ENCODE assay signal across 9 cellular contexts in genomic region chr17:81910840-81911276, GRCh38. TPM values are rescaled to one million over a fixed set of nuclear protein-coding genes. Genes with fewer than 3 reads are reported as not detected.
A peak's percentile ranks its signal among the peaks of the same experiment; 100 is the strongest.
DNase-seq lines count a peak whose midpoint lies in the region; TF ChIP-seq lines count a peak whose summit lies in the region.
"Had no signal": no experiment of that assay in that cellular context is flagged by ENCODE, and none has a peak within 500 bp of the region (broad histone marks: within the 10 kb centered on the region; RNA-seq: fewer than 3 reads in every experiment).

No MANE protein-coding gene starts in this region.

- DNase-seq in DMS53 (lab: John Stamatoyannopoulos, UW), result peak; percentile 67
- no peak for DNase-seq in DMS53 treated with DMSO at 0.1 percent for 48 hours (lab: John Stamatoyannopoulos, UW; ENCODE audit: unreplicated experiment)
- no peak for DNase-seq in H9
- no peak for DNase-seq in epithelial cell of esophagus (ENCODE audit: low read depth)
- DNase-seq in GM03348 (ENCODE audit: low spot score), result no peak
- DNase-seq in DMS153 treated with DMSO at 0.1 percent for 48 hours (lab: John Stamatoyannopoulos, UW; ENCODE audit: unreplicated experiment), result no peak

- no peak overlapping the region for H3K4ac ChIP-seq in H9 (ENCODE audit: low read depth, low read length)

- no peaks in the 10 kb centered on the region for H3K27me3 ChIP-seq in H9 (ENCODE audit: insufficient read depth, low read length)
- no peaks in the 10 kb centered on the region for H3K27me3 ChIP-seq in OCI-LY3 (ENCODE audit: low read depth, low read length)
- peaks cover 4% of the 10 kb centered on the region for H3K27me3 ChIP-seq in neutrophil

- H2AFZ ChIP-seq in H9 (ENCODE audit: low read length) (no peak overlapping the region), OCI-LY3 (ENCODE audit: low read depth, low read length) (no peak overlapping the region)

- peak overlapping the region; percentile 96 for H3K4me3 ChIP-seq in OCI-LY3 (ENCODE audit: low read length)
- H3K4me3 ChIP-seq in epithelial cell of esophagus (ENCODE audit: low read length), result peak overlapping the region; percentile 66
- H3K4me3 ChIP-seq in neutrophil (ENCODE audit: low read depth in 1 of 2, low read length in 1 of 2), result peak overlapping the region; percentile 70 to 76

- H3T11ph ChIP-seq in H9 (ENCODE audit: low read length), result no peak overlapping the region

- H3K36me3 Mint-ChIP-seq in H9 (ENCODE audit: insufficient read depth in 1 of 3, low read depth in 3 of 3), result peaks cover 15 to 41% (median 34%) of the 10 kb centered on the region in 3 experiments; a peak in 6 of 7 replicates
- H3K36me3 Mint-ChIP-seq: activated naive CD4-positive, alpha-beta T cell treated with anti-CD3 and anti-CD28 coated beads, Interleukin-2, amount 50 U/mL, for 72 hours had no signal

- no peak overlapping the region for H3K27ac ChIP-seq in H9 (ENCODE audit: insufficient read length, low read depth, low read length)
- no peak overlapping the region for H3K27ac ChIP-seq in OCI-LY3 (ENCODE audit: low read length)
- H3K27ac ChIP-seq in neutrophil, result peak overlapping the region; percentile 36

- H4K8ac ChIP-seq in H9 (replicated peaks; ENCODE audit: insufficient read length, low read depth, low read length), result no peak overlapping the region

- no CpG with 5 or more reads among the region's 55 CpGs for WGBS in H9 (ENCODE audit: extremely low coverage, insufficient read length, low lambda C conversion rate)

- peak overlapping the region; percentile 79 to 92 for H3K4me3 Mint-ChIP-seq in H9

- H2AK5ac ChIP-seq in H9 (ENCODE audit: insufficient read length, low read length), result no peak overlapping the region

- H3K14ac ChIP-seq in H9 (ENCODE audit: insufficient read depth, low read length), result no peak overlapping the region

- no peak overlapping the region for H2BK5ac ChIP-seq in H9 (ENCODE audit: insufficient read length, low read length)

- TF ChIP-seq CTCF in H9 (conservative IDR thresholded peaks at IDR 0.05), result no peak
- TF ChIP-seq CTCF in OCI-LY3 (IDR thresholded peaks at IDR 0.05; ENCODE audit: low read depth, low read length), result no peak
- TF ChIP-seq CTCF in epithelial cell of esophagus (IDR thresholded peaks at IDR 0.05; ENCODE audit: insufficient read depth, low read depth, low read length, missing control alignments), result no peak
- TF ChIP-seq CTCF in neutrophil (IDR thresholded peaks at IDR 0.05), result no peak

- no peak overlapping the region for H3K56ac ChIP-seq in H9 (ENCODE audit: insufficient read length, low read depth, low read length)

- no peak overlapping the region for H2BK120ac ChIP-seq in H9 (ENCODE audit: low read depth, low read length, poor library complexity, severe bottlenecking)

- H2BK12ac ChIP-seq in H9 (ENCODE audit: insufficient read length, low read depth, low read length), result no peak overlapping the region

- no peak overlapping the region; the same call in 1 of the 2 replicates for H2BK15ac ChIP-seq in H9 (ENCODE audit: low read depth, low read length)

- H3K79me1 ChIP-seq in H9 (ENCODE audit: insufficient read depth, low read depth, low read length, poor library complexity, severe bottlenecking), result no peaks in the 10 kb centered on the region

- no peaks in the 10 kb centered on the region for H4K20me1 ChIP-seq in H9 (ENCODE audit: control insufficient read depth, insufficient read depth, insufficient read length)
- H4K20me1 ChIP-seq in OCI-LY3 (ENCODE audit: insufficient read depth, low read length), result 0 out of 2 replicates have a peak, but pooled peaks cover 4% of the 10 kb centered on the region

- no peak overlapping the region for H3K23ac ChIP-seq in H9 (ENCODE audit: insufficient read length, low read depth, low read length)

- H3K27me3 Mint-ChIP-seq in H9 (ENCODE audit: low read depth), result no peaks in the 10 kb centered on the region

- H3K79me2 ChIP-seq in H9 (ENCODE audit: insufficient read depth, low read length) (no peaks in the 10 kb centered on the region), OCI-LY3 (ENCODE audit: low read length) (peaks cover 12% of the 10 kb centered on the region; the same call in 1 of the 2 replicates)

- H3K4me1 Mint-ChIP-seq in H9, result peaks cover 0 to 2% of the 10 kb centered on the region in 2 experiments; a peak in 2 of 4 replicates

- no peak overlapping the region for H4K5ac ChIP-seq in H9 (ENCODE audit: insufficient read length, low read depth, low read length)

- H3K23me2 ChIP-seq in H9 (ENCODE audit: insufficient read length, low read depth, low read length, poor library complexity, severe bottlenecking), result peaks cover 6% of the 10 kb centered on the region

- H3K4me2 ChIP-seq in H9 (ENCODE audit: insufficient read depth, insufficient read length, low read length) (peak overlapping the region; percentile 48), OCI-LY3 (ENCODE audit: low read length) (peak overlapping the region; percentile 91)

- no peak overlapping the region for H4K91ac ChIP-seq in H9 (ENCODE audit: insufficient read length, low read depth, low read length)

- no peaks in the 10 kb centered on the region for H3K9me3 Mint-ChIP-seq in H9
- H3K9me3 Mint-ChIP-seq: activated naive CD4-positive, alpha-beta T cell treated with anti-CD3 and anti-CD28 coated beads, Interleukin-2, amount 50 U/mL, for 72 hours had no signal

- H2BK20ac ChIP-seq in H9 (ENCODE audit: low read depth, low read length, poor library complexity, severe bottlenecking), result no peak overlapping the region

- H3K9ac ChIP-seq in H9 (ENCODE audit: extremely low read depth, insufficient read length, low read length) (peak overlapping the region; percentile 1), OCI-LY3 (ENCODE audit: low read length) (peak overlapping the region; percentile 76)

- H3K18ac ChIP-seq in H9 (ENCODE audit: insufficient read length, low read depth, low read length), result no peak overlapping the region

- H3K36me3 ChIP-seq in OCI-LY3 (replicated peaks; ENCODE audit: low read depth, low read length), result peaks cover 30% of the 10 kb centered on the region
- peaks cover 42% of the 10 kb centered on the region for H3K36me3 ChIP-seq in neutrophil

- no peaks in the 10 kb centered on the region for H3K9me3 ChIP-seq in H9 (ENCODE audit: control insufficient read depth, low read depth, low read length)
- no peaks in the 10 kb centered on the region for H3K9me3 ChIP-seq in OCI-LY3 (ENCODE audit: insufficient read depth, low read length)
- no peaks in the 10 kb centered on the region for H3K9me3 ChIP-seq in neutrophil

- H3K4me1 ChIP-seq in H9 (ENCODE audit: insufficient read depth, low read length) (no peaks in the 10 kb centered on the region), OCI-LY3 (ENCODE audit: low read length) (peaks cover 7% of the 10 kb centered on the region), neutrophil (ENCODE audit: control insufficient read depth in 1 of 2, insufficient read depth in 1 of 2, low read depth in 1 of 2, low read length in 1 of 2) (peaks cover 23 to 28% of the 10 kb centered on the region in 2 experiments)

- no peak overlapping the region for H3K27ac Mint-ChIP-seq in H9
- H3K27ac Mint-ChIP-seq: activated naive CD4-positive, alpha-beta T cell treated with anti-CD3 and anti-CD28 coated beads, Interleukin-2, amount 50 U/mL, for 72 hours had no signal

RNA-seq across cellular contexts. Expression of gene PCYT2, which starts 0.3 kb away (rescaled TPM):
- total RNA-seq in H9 (2021), result 24.5 and 24.9 TPM in 2 replicates

RNA-seq across cellular contexts. Expression of gene SIRT7, which starts 7.1 kb away (rescaled TPM):
- total RNA-seq in H9 (2021), result 28.7 and 29.7 TPM in 2 replicates

RNA-seq across cellular contexts. Expression of gene NPB, which starts 8.8 kb away (rescaled TPM):
- total RNA-seq in H9 (2021), result 2.1 and 2.4 TPM in 2 replicates

RNA-seq across cellular contexts. Expression of gene MAFG, which starts 16.7 kb away (rescaled TPM):
- total RNA-seq in H9 (2021), result 31.4 and 33.7 TPM in 2 replicates

RNA-seq across cellular contexts. Expression of gene ANAPC11, which starts 19.3 kb away (rescaled TPM):
- total RNA-seq in H9 (2021), result 197 and 208 TPM in 2 replicates
